10 cellular contexts compared by ENCODE assay signal in the genomic region with DNA sequence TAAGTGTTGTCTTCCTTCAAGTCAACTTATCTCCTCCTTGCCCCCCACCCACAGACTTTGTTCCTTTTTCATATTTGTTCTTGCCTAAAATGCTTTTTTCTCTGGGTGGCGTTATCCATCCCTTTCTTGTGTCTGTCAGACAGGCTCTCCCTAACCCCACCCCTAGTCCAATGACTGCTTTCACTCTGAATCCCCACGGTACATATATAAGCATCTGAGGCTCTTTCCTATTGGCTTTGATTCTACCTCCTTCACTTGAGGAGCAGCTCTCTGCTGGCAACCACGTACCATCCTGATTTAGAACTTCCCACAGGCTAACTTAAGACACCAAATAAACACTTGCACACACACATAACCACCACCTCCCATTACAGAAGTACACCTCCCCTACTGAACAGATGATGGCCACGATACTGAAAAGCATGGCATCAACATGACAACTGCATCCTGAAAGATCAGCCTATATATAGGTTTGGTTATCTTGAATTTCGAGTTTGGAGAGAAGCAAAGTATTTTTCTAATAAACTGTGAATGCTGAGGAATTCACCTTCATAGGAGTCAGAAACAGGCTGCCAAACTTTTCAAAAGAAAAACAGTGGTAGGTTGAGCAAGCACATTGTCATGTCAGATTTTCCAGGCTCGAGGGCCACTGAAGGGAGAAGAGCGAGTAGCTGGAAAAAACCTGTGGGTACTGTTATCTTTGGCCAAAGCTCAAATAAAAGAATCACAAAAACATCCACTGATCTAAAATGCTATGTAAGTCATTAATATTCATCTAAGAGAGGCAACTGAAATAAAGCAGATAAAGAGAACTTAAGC. TPM values are rescaled to one million over a fixed set of nuclear protein-coding genes. Genes with fewer than 3 reads are reported as not detected.
DNase-seq lines count a peak whose midpoint lies in the region; ATAC-seq and TF ChIP-seq lines count a peak whose summit lies in the region.
"Had no signal": no experiment of that assay in that cellular context is flagged by ENCODE, and none has a peak within 500 bp of the region (broad histone marks: within the 10 kb centered on the region; RNA-seq: fewer than 3 reads in every experiment).

No MANE protein-coding gene starts in this region.

- peak overlapping the region; percentile 9 for H3K4me3 Mint-ChIP-seq in T-helper 2 cell treated with Interferon-gamma antibody and Interleukin-4, amounts not matched to agents 5 μg/mL and 100 μg/mL, for 36 hours
- H3K4me3 Mint-ChIP-seq in activated CD4-positive, alpha-beta T cell treated with anti-CD3 and anti-CD28 coated beads, Interleukin-2, amount 10 ng/mL, durations not matched to agents 24 days and 14 days = peak overlapping the region; percentile 64

- H3K4me3 ChIP-seq in sigmoid colon = no peak overlapping the region
- H3K4me3 ChIP-seq: vagina had no signal

- intact Hi-C loops in activated CD4-positive, alpha-beta T cell treated with anti-CD3 and anti-CD28 coated beads, Interleukin-2, amount 10 ng/mL, durations not matched to agents 24 days and 14 days (cut with micrococcal nuclease) = loop anchor here (1.0 kb wide), 1 partner anchor 22 kb away; no protein-coding TSS in a partner anchor
- intact Hi-C loops in sigmoid colon (cut with DNase I) = no loop called here

- H3K27ac ChIP-seq in sigmoid colon = peak overlapping the region in 3 of 4 donors; percentile 40 to 68 (median 43)

- H3K4me1 ChIP-seq in sigmoid colon = peaks cover 0 to 80% (median 73%) of the 10 kb centered on the region in 4 donors

- TF ChIP-seq EP300 in sigmoid colon (IDR thresholded peaks at IDR 0.05) = no peak

- no peaks in the 10 kb centered on the region for H3K9me3 ChIP-seq in sigmoid colon
- H3K9me3 ChIP-seq: vagina had no signal

- TF ChIP-seq POLR2A in erythroblast (IDR thresholded peaks at IDR 0.05; ENCODE audit: low read length) (no peak), sigmoid colon (IDR thresholded peaks at IDR 0.05) (no peak)

- no peaks in the 10 kb centered on the region for H3K9me3 Mint-ChIP-seq in T-helper 2 cell treated with Interferon-gamma antibody and Interleukin-4, amounts not matched to agents 5 μg/mL and 100 μg/mL, for 36 hours
- peaks cover 16% of the 10 kb centered on the region for H3K9me3 Mint-ChIP-seq in activated CD4-positive, alpha-beta T cell treated with anti-CD3 and anti-CD28 coated beads, Interleukin-2, amount 10 ng/mL, durations not matched to agents 24 days and 14 days

- no peaks in the 10 kb centered on the region for H3K27me3 ChIP-seq in sigmoid colon
- H3K27me3 ChIP-seq: vagina had no signal

- H3K4me1 Mint-ChIP-seq in T-helper 2 cell treated with Interferon-gamma antibody and Interleukin-4, amounts not matched to agents 5 μg/mL and 100 μg/mL, for 36 hours (ENCODE audit: low read depth) = peaks cover 62% of the 10 kb centered on the region
- peaks cover 67% of the 10 kb centered on the region for H3K4me1 Mint-ChIP-seq in activated CD4-positive, alpha-beta T cell treated with anti-CD3 and anti-CD28 coated beads, Interleukin-2, amount 10 ng/mL, durations not matched to agents 24 days and 14 days

- TF ChIP-seq CTCF in sigmoid colon (IDR thresholded peaks at IDR 0.05) (no peak), GM20000 (IDR thresholded peaks at IDR 0.05; ENCODE audit: extremely low read depth, missing control alignments) (no peak)

- H3K27me3 Mint-ChIP-seq in T-helper 2 cell treated with Interferon-gamma antibody and Interleukin-4, amounts not matched to agents 5 μg/mL and 100 μg/mL, for 36 hours (ENCODE audit: low read depth) = no peaks in the 10 kb centered on the region
- H3K27me3 Mint-ChIP-seq in activated CD4-positive, alpha-beta T cell treated with anti-CD3 and anti-CD28 coated beads, Interleukin-2, amount 10 ng/mL, durations not matched to agents 24 days and 14 days = no peaks in the 10 kb centered on the region

- DNase-seq in T-helper 2 cell treated with Interferon-gamma antibody and Interleukin-4, amounts not matched to agents 5 μg/mL and 100 μg/mL, for 36 hours (ENCODE audit: low spot score) = peak; percentile 29
- DNase-seq in T-helper 2 cell (no peak), erythroblast (lab: John Stamatoyannopoulos, UW) (peak; percentile 25 to 51), sigmoid colon (no peak), GM20000 (ENCODE audit: low spot score) (no peak), NCI-H82 treated with DMSO at 0.1 percent for 48 hours (lab: John Stamatoyannopoulos, UW; ENCODE audit: unreplicated experiment) (no peak)
- DNase-seq in activated CD4-positive, alpha-beta T cell treated with anti-CD3 and anti-CD28 coated beads, Interleukin-2, amount 10 ng/mL, durations not matched to agents 24 days and 14 days = no peak
- DNase-seq: NCI-H2081 treated with DMSO at 0.1 percent for 48 hours had no signal

- peaks cover 22% of the 10 kb centered on the region for H3K36me3 Mint-ChIP-seq in T-helper 2 cell treated with Interferon-gamma antibody and Interleukin-4, amounts not matched to agents 5 μg/mL and 100 μg/mL, for 36 hours (ENCODE audit: low read depth)
- peaks cover 59% of the 10 kb centered on the region for H3K36me3 Mint-ChIP-seq in activated CD4-positive, alpha-beta T cell treated with anti-CD3 and anti-CD28 coated beads, Interleukin-2, amount 10 ng/mL, durations not matched to agents 24 days and 14 days (ENCODE audit: low read depth)

- 69 to 88% methylated on average over 7 of the region's 7 CpGs for WGBS in sigmoid colon, 2 donors

- H3K36me3 ChIP-seq in sigmoid colon = no peaks in the 10 kb centered on the region
- H3K36me3 ChIP-seq: vagina had no signal

- no peak for ATAC-seq in HG02973 (IDR thresholded peaks at IDR 0.05; ENCODE audit: unreplicated experiment)

- peak overlapping the region; percentile 58 for H3K27ac Mint-ChIP-seq in T-helper 2 cell treated with Interferon-gamma antibody and Interleukin-4, amounts not matched to agents 5 μg/mL and 100 μg/mL, for 36 hours
- peak overlapping the region; percentile 92 for H3K27ac Mint-ChIP-seq in activated CD4-positive, alpha-beta T cell treated with anti-CD3 and anti-CD28 coated beads, Interleukin-2, amount 10 ng/mL, durations not matched to agents 24 days and 14 days

RNA-seq across cellular contexts. Expression of gene STAT3, which starts 24.3 kb away (rescaled TPM):
- total RNA-seq in activated CD4-positive, alpha-beta T cell treated with anti-CD3 and anti-CD28 coated beads, Interleukin-2, amount 10 ng/mL, durations not matched to agents 24 days and 14 days = 252 and 258 TPM in 2 replicates
- 100 to 1,000 TPM in 3 of 4 donors, 10 to 100 TPM in 1; 87.4 to 230 (median 129) TPM for total RNA-seq in sigmoid colon
- polyA plus RNA-seq in sigmoid colon = 100 to 1,000 TPM in 1 of 3 donors, 10 to 100 TPM in 2; 43.8 to 135 (median 55.7) TPM

RNA-seq across cellular contexts. Expression of gene CAVIN1, which starts 59.1 kb away (rescaled TPM):
- total RNA-seq in activated CD4-positive, alpha-beta T cell treated with anti-CD3 and anti-CD28 coated beads, Interleukin-2, amount 10 ng/mL, durations not matched to agents 24 days and 14 days = 2.4 and 2.7 TPM in 2 replicates
- total RNA-seq in sigmoid colon = 100 to 1,000 TPM; 231 to 519 (median 409) TPM
- polyA plus RNA-seq in sigmoid colon = 10 to 100 TPM; 11.8 to 88.9 (median 50.1) TPM

Comparison
In these comparisons a context has a peak if more than half of its experiments do, and no peak if none do; other contexts are left out.
1. DNase-seq: peak in T-helper 2 cell treated with Interferon-gamma antibody and Interleukin-4, amounts not matched to agents 5 μg/mL and 100 μg/mL, for 36 hours (single experiment) and erythroblast (2 of 2); none in T-helper 2 cell (0 of 5), activated CD4-positive, alpha-beta T cell treated with anti-CD3 and anti-CD28 coated beads, Interleukin-2, amount 10 ng/mL, durations not matched to agents 24 days and 14 days (single experiment), sigmoid colon (single experiment), GM20000 (single experiment) and NCI-H82 treated with DMSO at 0.1 percent for 48 hours (single experiment).
2. RNA of gene CAVIN1, which starts 59.1 kb away (total RNA-seq): 231 to 519 TPM in sigmoid colon; 2.4 to 2.7 TPM in activated CD4-positive, alpha-beta T cell treated with anti-CD3 and anti-CD28 coated beads, Interleukin-2, amount 10 ng/mL, durations not matched to agents 24 days and 14 days; every median in the first group is over 10 times any median in the second.